In genomic region chr18:65994294-65994693, GRCh38 we compare ENCODE assay signal across 21 cellular contexts.
DNase-seq lines count a peak whose midpoint lies in the region; ATAC-seq, FAIRE-seq and TF ChIP-seq lines count a peak whose summit lies in the region.
"Had no signal": no experiment of that assay in that cellular context is flagged by ENCODE, and none has a peak within 500 bp of the region (broad histone marks: within the 10 kb centered on the region; RNA-seq: fewer than 3 reads in every experiment).

No MANE protein-coding gene starts in this region.

- no peak for ATAC-seq in HG02981 (IDR thresholded peaks at IDR 0.05; ENCODE audit: unreplicated experiment)
- ATAC-seq: HepG2, Right ventricle myocardium inferior had no signal

- DNase-seq in CD1c-positive myeloid dendritic cell (ENCODE audit: extremely low spot score) (peak; percentile 11), Kasumi-1 (lab: John Stamatoyannopoulos, UW) (peak; percentile 9 to 16), NOMO-1 (lab: John Stamatoyannopoulos, UW; ENCODE audit: unreplicated experiment in 2 of 2) (peak; percentile 33 to 90), SIG-M5 treated with dmso at 0.1 percent for 504 hours (lab: John Stamatoyannopoulos, UW; ENCODE audit: unreplicated experiment) (peak; percentile 75), endothelial cell (ENCODE audit: low spot score) (no peak), urothelium cell line (ENCODE audit: low spot score) (no peak), type B pancreatic cell (ENCODE audit: extremely low spot score, unreplicated experiment) (no peak)
- DNase-seq: AML-193, DMS79 treated with DMSO at 0.1 percent for 48 hours, GM23248, KBM-7, NCI-H1092 treated with DMSO at 0.1 percent for 48 hours, NCI-H2081, NCI-H510A, NCI-H748 treated with DMSO at 0.1 percent for 48 hours, SK-N-SH had no signal

- no peak for FAIRE-seq in urothelium cell line (lab: Jason Lieb, UNC)
- FAIRE-seq: HepG2, RCC 7860 had no signal

- H3K27ac Mint-ChIP-seq in endothelial cell (ENCODE audit: unreplicated experiment) (no peak overlapping the region), type B pancreatic cell (no peak overlapping the region)
- H3K27ac Mint-ChIP-seq: T-helper 2 cell treated with Interferon-gamma antibody and Interleukin-4, amounts not matched to agents 5 μg/mL and 100 μg/mL, for 36 hours had no signal

- H3K4me1 Mint-ChIP-seq in endothelial cell (ENCODE audit: unreplicated experiment), result peaks cover 2% of the 10 kb centered on the region
- no peaks in the 10 kb centered on the region for H3K4me1 Mint-ChIP-seq in type B pancreatic cell (ENCODE audit: unreplicated experiment)

- no peak overlapping the region for H3K4me3 Mint-ChIP-seq in endothelial cell (ENCODE audit: unreplicated experiment)
- no peak overlapping the region for H3K4me3 Mint-ChIP-seq in type B pancreatic cell
- H3K4me3 Mint-ChIP-seq: T-helper 2 cell treated with Interferon-gamma antibody and Interleukin-4, amounts not matched to agents 5 μg/mL and 100 μg/mL, for 36 hours had no signal

- H3K9me3 Mint-ChIP-seq in endothelial cell (ENCODE audit: unreplicated experiment), result no peaks in the 10 kb centered on the region
- H3K9me3 Mint-ChIP-seq in type B pancreatic cell, result no peaks in the 10 kb centered on the region

- TF ChIP-seq CTCF in endothelial cell (IDR thresholded peaks at IDR 0.05; ENCODE audit: unreplicated experiment) (no peak), type B pancreatic cell (conservative IDR thresholded peaks at IDR 0.05) (no peak)

- H3K36me3 Mint-ChIP-seq in endothelial cell (ENCODE audit: low read depth, unreplicated experiment) (no peaks in the 10 kb centered on the region), type B pancreatic cell (no peaks in the 10 kb centered on the region)

- no peaks in the 10 kb centered on the region for H3K27me3 Mint-ChIP-seq in endothelial cell (ENCODE audit: unreplicated experiment)
- H3K27me3 Mint-ChIP-seq in type B pancreatic cell, result peaks cover 3% of the 10 kb centered on the region

Comparison
In these comparisons a context has a peak if more than half of its experiments do, and no peak if none do; other contexts are left out.
1. DNase-seq: peak in CD1c-positive myeloid dendritic cell (single experiment), Kasumi-1 (2 of 2), NOMO-1 (2 of 2) and SIG-M5 treated with dmso at 0.1 percent for 504 hours (single experiment); none in endothelial cell (single experiment), urothelium cell line (single experiment) and type B pancreatic cell (single experiment).